1 cellular context compared by ENCODE assay signal in the genomic region with DNA sequence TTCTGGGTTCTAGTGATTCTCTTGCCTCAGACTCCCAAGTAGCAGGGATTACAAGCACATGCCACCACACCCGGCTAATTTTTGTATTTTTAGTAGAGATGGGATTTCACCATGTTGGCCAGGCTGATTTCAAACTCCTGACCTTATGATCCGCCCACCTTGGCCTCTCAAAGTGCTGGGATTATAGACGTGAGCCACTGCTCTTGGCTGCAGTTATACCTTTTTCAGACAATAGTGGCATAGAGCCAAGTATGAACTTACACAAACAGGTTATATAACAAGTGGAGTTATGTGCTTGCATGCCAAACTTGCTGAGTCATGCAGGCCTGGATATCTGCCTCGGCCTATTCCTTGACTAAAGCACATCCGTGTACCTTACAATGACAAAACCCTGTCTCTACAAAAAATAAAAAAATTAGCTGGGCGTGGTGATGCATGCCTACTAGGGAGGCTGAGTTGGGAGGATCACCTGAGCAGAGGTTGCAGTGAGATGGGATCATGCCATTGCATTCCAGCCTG.
TF ChIP-seq lines count a peak whose summit lies in the region.

No MANE protein-coding gene starts in this region.

TF ChIP-seq in HepG2, 621 proteins besides CTCF, POLR2A, EP300 and RAD21 (continued from another document and continues in another):
- TF ChIP-seq, protein P1, sequence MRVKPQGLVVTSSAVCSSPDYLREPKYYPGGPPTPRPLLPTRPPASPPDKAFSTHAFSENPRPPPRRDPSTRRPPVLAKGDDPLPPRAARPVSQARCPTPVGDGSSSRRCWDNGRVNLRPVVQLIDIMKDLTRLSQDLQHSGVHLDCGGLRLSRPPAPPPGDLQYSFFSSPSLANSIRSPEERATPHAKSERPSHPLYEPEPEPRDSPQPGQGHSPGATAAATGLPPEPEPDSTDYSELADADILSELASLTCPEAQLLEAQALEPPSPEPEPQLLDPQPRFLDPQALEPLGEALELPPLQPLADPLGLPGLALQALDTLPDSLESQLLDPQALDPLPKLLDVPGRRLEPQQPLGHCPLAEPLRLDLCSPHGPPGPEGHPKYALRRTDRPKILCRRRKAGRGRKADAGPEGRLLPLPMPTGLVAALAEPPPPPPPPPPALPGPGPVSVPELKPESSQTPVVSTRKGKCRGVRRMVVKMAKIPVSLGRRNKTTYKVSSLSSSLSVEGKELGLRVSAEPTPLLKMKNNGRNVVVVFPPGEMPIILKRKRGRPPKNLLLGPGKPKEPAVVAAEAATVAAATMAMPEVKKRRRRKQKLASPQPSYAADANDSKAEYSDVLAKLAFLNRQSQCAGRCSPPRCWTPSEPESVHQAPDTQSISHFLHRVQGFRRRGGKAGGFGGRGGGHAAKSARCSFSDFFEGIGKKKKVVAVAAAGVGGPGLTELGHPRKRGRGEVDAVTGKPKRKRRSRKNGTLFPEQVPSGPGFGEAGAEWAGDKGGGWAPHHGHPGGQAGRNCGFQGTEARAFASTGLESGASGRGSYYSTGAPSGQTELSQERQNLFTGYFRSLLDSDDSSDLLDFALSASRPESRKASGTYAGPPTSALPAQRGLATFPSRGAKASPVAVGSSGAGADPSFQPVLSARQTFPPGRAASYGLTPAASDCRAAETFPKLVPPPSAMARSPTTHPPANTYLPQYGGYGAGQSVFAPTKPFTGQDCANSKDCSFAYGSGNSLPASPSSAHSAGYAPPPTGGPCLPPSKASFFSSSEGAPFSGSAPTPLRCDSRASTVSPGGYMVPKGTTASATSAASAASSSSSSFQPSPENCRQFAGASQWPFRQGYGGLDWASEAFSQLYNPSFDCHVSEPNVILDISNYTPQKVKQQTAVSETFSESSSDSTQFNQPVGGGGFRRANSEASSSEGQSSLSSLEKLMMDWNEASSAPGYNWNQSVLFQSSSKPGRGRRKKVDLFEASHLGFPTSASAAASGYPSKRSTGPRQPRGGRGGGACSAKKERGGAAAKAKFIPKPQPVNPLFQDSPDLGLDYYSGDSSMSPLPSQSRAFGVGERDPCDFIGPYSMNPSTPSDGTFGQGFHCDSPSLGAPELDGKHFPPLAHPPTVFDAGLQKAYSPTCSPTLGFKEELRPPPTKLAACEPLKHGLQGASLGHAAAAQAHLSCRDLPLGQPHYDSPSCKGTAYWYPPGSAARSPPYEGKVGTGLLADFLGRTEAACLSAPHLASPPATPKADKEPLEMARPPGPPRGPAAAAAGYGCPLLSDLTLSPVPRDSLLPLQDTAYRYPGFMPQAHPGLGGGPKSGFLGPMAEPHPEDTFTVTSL (CRISPR knock-in tag; IDR thresholded peaks at IDR 0.05; ENCODE audit: borderline replicate concordance) = peak; percentile 79; the same call in 1 of the 2 replicates
- TF ChIP-seq, protein P2, sequence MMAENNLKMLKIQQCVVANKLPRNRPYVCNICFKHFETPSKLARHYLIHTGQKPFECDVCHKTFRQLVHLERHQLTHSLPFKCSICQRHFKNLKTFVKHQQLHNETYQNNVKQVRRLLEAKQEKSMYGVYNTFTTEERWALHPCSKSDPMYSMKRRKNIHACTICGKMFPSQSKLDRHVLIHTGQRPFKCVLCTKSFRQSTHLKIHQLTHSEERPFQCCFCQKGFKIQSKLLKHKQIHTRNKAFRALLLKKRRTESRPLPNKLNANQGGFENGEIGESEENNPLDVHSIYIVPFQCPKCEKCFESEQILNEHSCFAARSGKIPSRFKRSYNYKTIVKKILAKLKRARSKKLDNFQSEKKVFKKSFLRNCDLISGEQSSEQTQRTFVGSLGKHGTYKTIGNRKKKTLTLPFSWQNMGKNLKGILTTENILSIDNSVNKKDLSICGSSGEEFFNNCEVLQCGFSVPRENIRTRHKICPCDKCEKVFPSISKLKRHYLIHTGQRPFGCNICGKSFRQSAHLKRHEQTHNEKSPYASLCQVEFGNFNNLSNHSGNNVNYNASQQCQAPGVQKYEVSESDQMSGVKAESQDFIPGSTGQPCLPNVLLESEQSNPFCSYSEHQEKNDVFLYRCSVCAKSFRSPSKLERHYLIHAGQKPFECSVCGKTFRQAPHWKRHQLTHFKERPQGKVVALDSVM (CRISPR knock-in tag; IDR thresholded peaks at IDR 0.05) = peak; percentile 97
- TF ChIP-seq GATAD1 (CRISPR knock-in tag; IDR thresholded peaks at IDR 0.05) (peak; percentile 65; the same call in 1 of the 2 replicates), SOX6 (IDR thresholded peaks at IDR 0.05) (peak; percentile 91; the same call in 1 of the 2 replicates), SOX6 (CRISPR knock-in tag; IDR thresholded peaks at IDR 0.05) (peak; percentile 100), ZSCAN9 (CRISPR knock-in tag; IDR thresholded peaks at IDR 0.05; ENCODE audit: borderline replicate concordance) (peak; percentile 78), FOXJ3 (CRISPR knock-in tag; IDR thresholded peaks at IDR 0.05; ENCODE audit: borderline replicate concordance) (peak; percentile 57; the same call in 1 of the 2 replicates), ZMYM2 (CRISPR knock-in tag; IDR thresholded peaks at IDR 0.05) (peak; percentile 95), ZMAT3 (CRISPR knock-in tag; conservative IDR thresholded peaks at IDR 0.05) (peak; percentile 64; the same call in 1 of the 2 replicates), SIX4 (CRISPR knock-in tag; IDR thresholded peaks at IDR 0.05) (peak; percentile 15; the same call in 1 of the 2 replicates), KAT8 (CRISPR knock-in tag; IDR thresholded peaks at IDR 0.05) (peak; percentile 81), ZEB1 (IDR thresholded peaks at IDR 0.05; ENCODE audit: insufficient replicate concordance, low read depth) (peak; percentile 39), SMAD3 (CRISPR knock-in tag; IDR thresholded peaks at IDR 0.05) (peak; percentile 78), KMT2B (CRISPR knock-in tag; IDR thresholded peaks at IDR 0.05) (0 out of 2 replicates have a peak, but pooled peaks have one; percentile 12), MEF2D (CRISPR knock-in tag; IDR thresholded peaks at IDR 0.05) (peak; percentile 73; the same call in 1 of the 2 replicates), ZMYM3 (CRISPR knock-in tag; IDR thresholded peaks at IDR 0.05) (peak; percentile 87), ZNF792 (CRISPR knock-in tag; IDR thresholded peaks at IDR 0.05) (peak; percentile 78; the same call in 1 of the 2 replicates), RXRB (CRISPR knock-in tag; IDR thresholded peaks at IDR 0.05; ENCODE audit: borderline replicate concordance) (peak; percentile 89), GFI1 (CRISPR knock-in tag; IDR thresholded peaks at IDR 0.05; ENCODE audit: borderline replicate concordance) (peak; percentile 41; the same call in 1 of the 2 replicates), TBX2 (CRISPR knock-in tag; IDR thresholded peaks at IDR 0.05; ENCODE audit: borderline replicate concordance) (peak; percentile 76), ZNF547 (CRISPR knock-in tag; IDR thresholded peaks at IDR 0.05) (0 out of 2 replicates have a peak, but pooled peaks have one; percentile 54), DPF2 (CRISPR knock-in tag; IDR thresholded peaks at IDR 0.05; ENCODE audit: borderline replicate concordance, low read depth) (peak; percentile 37; the same call in 1 of the 2 replicates), NFE2L1 (CRISPR knock-in tag; IDR thresholded peaks at IDR 0.05; ENCODE audit: borderline replicate concordance) (0 out of 2 replicates have a peak, but pooled peaks have one; percentile 30), ZNF781 (CRISPR knock-in tag; IDR thresholded peaks at IDR 0.05; ENCODE audit: borderline replicate concordance, not compliant biosample characterization) (peak; percentile 53), MIXL1 (CRISPR knock-in tag; IDR thresholded peaks at IDR 0.05) (peak; percentile 59; the same call in 1 of the 2 replicates), SP5 (CRISPR knock-in tag; IDR thresholded peaks at IDR 0.05; ENCODE audit: borderline replicate concordance, low read depth) (peak; percentile 77), CBX5 (CRISPR knock-in tag; IDR thresholded peaks at IDR 0.05; ENCODE audit: borderline replicate concordance) (peak; percentile 80; the same call in 1 of the 2 replicates), FOXK1 (CRISPR knock-in tag; IDR thresholded peaks at IDR 0.05; ENCODE audit: borderline replicate concordance, low read depth) (peak; percentile 49; the same call in 1 of the 2 replicates), ZNF317 (CRISPR knock-in tag; IDR thresholded peaks at IDR 0.05) (0 out of 2 replicates have a peak, but pooled peaks have one; percentile 30), KDM1A (CRISPR knock-in tag; IDR thresholded peaks at IDR 0.05) (peak; percentile 43; the same call in 1 of the 2 replicates), ZFX (CRISPR knock-in tag; IDR thresholded peaks at IDR 0.05; ENCODE audit: low read depth) (peak; percentile 90), ZNF501 (CRISPR knock-in tag; IDR thresholded peaks at IDR 0.05) (peak; percentile 86; the same call in 1 of the 2 replicates)
- TF ChIP-seq, protein P3, sequence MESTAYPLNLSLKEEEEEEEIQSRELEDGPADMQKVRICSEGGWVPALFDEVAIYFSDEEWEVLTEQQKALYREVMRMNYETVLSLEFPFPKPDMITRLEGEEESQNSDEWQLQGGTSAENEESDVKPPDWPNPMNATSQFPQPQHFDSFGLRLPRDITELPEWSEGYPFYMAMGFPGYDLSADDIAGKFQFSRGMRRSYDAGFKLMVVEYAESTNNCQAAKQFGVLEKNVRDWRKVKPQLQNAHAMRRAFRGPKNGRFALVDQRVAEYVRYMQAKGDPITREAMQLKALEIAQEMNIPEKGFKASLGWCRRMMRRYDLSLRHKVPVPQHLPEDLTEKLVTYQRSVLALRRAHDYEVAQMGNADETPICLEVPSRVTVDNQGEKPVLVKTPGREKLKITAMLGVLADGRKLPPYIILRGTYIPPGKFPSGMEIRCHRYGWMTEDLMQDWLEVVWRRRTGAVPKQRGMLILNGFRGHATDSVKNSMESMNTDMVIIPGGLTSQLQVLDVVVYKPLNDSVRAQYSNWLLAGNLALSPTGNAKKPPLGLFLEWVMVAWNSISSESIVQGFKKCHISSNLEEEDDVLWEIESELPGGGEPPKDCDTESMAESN (CRISPR knock-in tag; conservative IDR thresholded peaks at IDR 0.05) = peak; percentile 53; the same call in 1 of the 2 replicates
- TF ChIP-seq, protein P4, sequence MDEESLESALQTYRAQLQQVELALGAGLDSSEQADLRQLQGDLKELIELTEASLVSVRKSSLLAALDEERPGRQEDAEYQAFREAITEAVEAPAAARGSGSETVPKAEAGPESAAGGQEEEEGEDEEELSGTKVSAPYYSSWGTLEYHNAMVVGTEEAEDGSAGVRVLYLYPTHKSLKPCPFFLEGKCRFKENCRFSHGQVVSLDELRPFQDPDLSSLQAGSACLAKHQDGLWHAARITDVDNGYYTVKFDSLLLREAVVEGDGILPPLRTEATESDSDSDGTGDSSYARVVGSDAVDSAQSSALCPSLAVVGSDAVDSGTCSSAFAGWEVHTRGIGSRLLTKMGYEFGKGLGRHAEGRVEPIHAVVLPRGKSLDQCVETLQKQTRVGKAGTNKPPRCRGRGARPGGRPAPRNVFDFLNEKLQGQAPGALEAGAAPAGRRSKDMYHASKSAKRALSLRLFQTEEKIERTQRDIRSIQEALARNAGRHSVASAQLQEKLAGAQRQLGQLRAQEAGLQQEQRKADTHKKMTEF (CRISPR knock-in tag; IDR thresholded peaks at IDR 0.05) = peak; percentile 95
- TF ChIP-seq, protein P5, sequence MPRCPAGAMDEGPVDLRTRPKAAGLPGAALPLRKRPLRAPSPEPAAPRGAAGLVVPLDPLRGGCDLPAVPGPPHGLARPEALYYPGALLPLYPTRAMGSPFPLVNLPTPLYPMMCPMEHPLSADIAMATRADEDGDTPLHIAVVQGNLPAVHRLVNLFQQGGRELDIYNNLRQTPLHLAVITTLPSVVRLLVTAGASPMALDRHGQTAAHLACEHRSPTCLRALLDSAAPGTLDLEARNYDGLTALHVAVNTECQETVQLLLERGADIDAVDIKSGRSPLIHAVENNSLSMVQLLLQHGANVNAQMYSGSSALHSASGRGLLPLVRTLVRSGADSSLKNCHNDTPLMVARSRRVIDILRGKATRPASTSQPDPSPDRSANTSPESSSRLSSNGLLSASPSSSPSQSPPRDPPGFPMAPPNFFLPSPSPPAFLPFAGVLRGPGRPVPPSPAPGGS (CRISPR knock-in tag; IDR thresholded peaks at IDR 0.05) = 0 out of 2 replicates have a peak, but pooled peaks have one; percentile 23
- TF ChIP-seq, protein P6, sequence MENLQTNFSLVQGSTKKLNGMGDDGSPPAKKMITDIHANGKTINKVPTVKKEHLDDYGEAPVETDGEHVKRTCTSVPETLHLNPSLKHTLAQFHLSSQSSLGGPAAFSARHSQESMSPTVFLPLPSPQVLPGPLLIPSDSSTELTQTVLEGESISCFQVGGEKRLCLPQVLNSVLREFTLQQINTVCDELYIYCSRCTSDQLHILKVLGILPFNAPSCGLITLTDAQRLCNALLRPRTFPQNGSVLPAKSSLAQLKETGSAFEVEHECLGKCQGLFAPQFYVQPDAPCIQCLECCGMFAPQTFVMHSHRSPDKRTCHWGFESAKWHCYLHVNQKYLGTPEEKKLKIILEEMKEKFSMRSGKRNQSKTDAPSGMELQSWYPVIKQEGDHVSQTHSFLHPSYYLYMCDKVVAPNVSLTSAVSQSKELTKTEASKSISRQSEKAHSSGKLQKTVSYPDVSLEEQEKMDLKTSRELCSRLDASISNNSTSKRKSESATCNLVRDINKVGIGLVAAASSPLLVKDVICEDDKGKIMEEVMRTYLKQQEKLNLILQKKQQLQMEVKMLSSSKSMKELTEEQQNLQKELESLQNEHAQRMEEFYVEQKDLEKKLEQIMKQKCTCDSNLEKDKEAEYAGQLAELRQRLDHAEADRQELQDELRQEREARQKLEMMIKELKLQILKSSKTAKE (CRISPR knock-in tag; IDR thresholded peaks at IDR 0.05; ENCODE audit: borderline replicate concordance) = peak; percentile 58; the same call in 1 of the 2 replicates
- TF ChIP-seq, protein P7, sequence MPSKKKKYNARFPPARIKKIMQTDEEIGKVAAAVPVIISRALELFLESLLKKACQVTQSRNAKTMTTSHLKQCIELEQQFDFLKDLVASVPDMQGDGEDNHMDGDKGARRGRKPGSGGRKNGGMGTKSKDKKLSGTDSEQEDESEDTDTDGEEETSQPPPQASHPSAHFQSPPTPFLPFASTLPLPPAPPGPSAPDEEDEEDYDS (CRISPR knock-in tag; IDR thresholded peaks at IDR 0.05) = peak; percentile 58
- TF ChIP-seq, protein P8, sequence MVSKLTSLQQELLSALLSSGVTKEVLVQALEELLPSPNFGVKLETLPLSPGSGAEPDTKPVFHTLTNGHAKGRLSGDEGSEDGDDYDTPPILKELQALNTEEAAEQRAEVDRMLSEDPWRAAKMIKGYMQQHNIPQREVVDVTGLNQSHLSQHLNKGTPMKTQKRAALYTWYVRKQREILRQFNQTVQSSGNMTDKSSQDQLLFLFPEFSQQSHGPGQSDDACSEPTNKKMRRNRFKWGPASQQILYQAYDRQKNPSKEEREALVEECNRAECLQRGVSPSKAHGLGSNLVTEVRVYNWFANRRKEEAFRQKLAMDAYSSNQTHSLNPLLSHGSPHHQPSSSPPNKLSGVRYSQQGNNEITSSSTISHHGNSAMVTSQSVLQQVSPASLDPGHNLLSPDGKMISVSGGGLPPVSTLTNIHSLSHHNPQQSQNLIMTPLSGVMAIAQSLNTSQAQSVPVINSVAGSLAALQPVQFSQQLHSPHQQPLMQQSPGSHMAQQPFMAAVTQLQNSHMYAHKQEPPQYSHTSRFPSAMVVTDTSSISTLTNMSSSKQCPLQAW (CRISPR knock-in tag; IDR thresholded peaks at IDR 0.05) = peak; percentile 85
- TF ChIP-seq, protein P9, sequence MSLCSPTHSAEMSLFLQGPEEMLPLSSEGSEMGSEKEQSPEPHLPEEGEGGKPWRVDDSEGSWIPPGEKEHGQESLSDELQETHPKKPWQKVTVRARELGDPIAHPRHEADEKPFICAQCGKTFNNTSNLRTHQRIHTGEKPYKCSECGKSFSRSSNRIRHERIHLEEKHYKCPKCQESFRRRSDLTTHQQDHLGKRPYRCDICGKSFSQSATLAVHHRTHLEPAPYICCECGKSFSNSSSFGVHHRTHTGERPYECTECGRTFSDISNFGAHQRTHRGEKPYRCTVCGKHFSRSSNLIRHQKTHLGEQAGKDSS (CRISPR knock-in tag; IDR thresholded peaks at IDR 0.05; ENCODE audit: borderline replicate concordance, low read depth) = peak; percentile 26; the same call in 1 of the 2 replicates
- TF ChIP-seq, protein P10, sequence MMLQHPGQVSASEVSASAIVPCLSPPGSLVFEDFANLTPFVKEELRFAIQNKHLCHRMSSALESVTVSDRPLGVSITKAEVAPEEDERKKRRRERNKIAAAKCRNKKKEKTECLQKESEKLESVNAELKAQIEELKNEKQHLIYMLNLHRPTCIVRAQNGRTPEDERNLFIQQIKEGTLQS (CRISPR knock-in tag; IDR thresholded peaks at IDR 0.05) = peak; percentile 87
